10 cellular contexts compared by ENCODE assay signal in genomic region chr6:53294095-53294494, GRCh38. TPM values are rescaled to one million over a fixed set of nuclear protein-coding genes. Genes with fewer than 3 reads are reported as not detected.
DNase-seq lines count a peak whose midpoint lies in the region; ATAC-seq and TF ChIP-seq lines count a peak whose summit lies in the region.
"Had no signal": no experiment of that assay in that cellular context is flagged by ENCODE, and none has a peak within 500 bp of the region (broad histone marks: within the 10 kb centered on the region; RNA-seq: fewer than 3 reads in every experiment).

No MANE protein-coding gene starts in this region.

- no peak overlapping the region for H3K4me3 ChIP-seq in cardiac muscle cell
- H3K4me3 ChIP-seq in OCI-LY1 (ENCODE audit: low read depth, low read length, poor library complexity, severe bottlenecking), result no peak overlapping the region
- no peak overlapping the region for H3K4me3 ChIP-seq in fibroblast of lung (replicated peaks in 1 of 4; ENCODE audit: control extremely low read depth in 1 of 4, insufficient read depth in 1 of 4, low read depth in 3 of 4, low read length in 4 of 4)
- no peak overlapping the region for H3K4me3 ChIP-seq in thyroid gland (replicated peaks in 1 of 3)
- H3K4me3 ChIP-seq in transverse colon, result no peak overlapping the region

- H3K4me2 ChIP-seq in OCI-LY1 (ENCODE audit: low read length) (no peak overlapping the region), fibroblast of lung (ENCODE audit: extremely low read depth, insufficient read depth, low read length) (no peak overlapping the region)

- H3K4me1 ChIP-seq in cardiac muscle cell (ENCODE audit: low read depth), result no peaks in the 10 kb centered on the region
- H3K4me1 ChIP-seq in OCI-LY1 (ENCODE audit: insufficient read depth, low read length, severe bottlenecking), result peaks cover 9% of the 10 kb centered on the region
- no peaks in the 10 kb centered on the region for H3K4me1 ChIP-seq in fibroblast of lung (ENCODE audit: control insufficient read depth, extremely low read depth, insufficient read depth, low read length)
- no peaks in the 10 kb centered on the region for H3K4me1 ChIP-seq in thyroid gland
- no peaks in the 10 kb centered on the region for H3K4me1 ChIP-seq in transverse colon

- in situ Hi-C loops in transverse colon (cut with MboI; ENCODE audit: low pct_ligation_motif_present in 1 of 4, low pct_unique_long_range_greater_than_20kb in 1 of 4, low sequenced_read_pairs in 3 of 4), result no loop called here

- H3K79me2 ChIP-seq in OCI-LY1 (ENCODE audit: insufficient read depth, low read length) (peaks cover 35% of the 10 kb centered on the region), fibroblast of lung (ENCODE audit: control insufficient read depth, insufficient read depth, low read length) (peaks cover 15% of the 10 kb centered on the region)

- no peaks in the 10 kb centered on the region for H3F3A ChIP-seq in OCI-LY1 (ENCODE audit: insufficient read depth, low read length)

- no peak for TF ChIP-seq EP300 in transverse colon (IDR thresholded peaks at IDR 0.05; ENCODE audit: low read depth)

- TF ChIP-seq POLR2A in thyroid gland (IDR thresholded peaks at IDR 0.05) (no peak), transverse colon (IDR thresholded peaks at IDR 0.05) (no peak)

- peak; percentile 76 for TF ChIP-seq CTCF in cardiac muscle cell (IDR thresholded peaks at IDR 0.05; ENCODE audit: low read depth, low read length)
- peak; percentile 78 for TF ChIP-seq CTCF in OCI-LY1 (IDR thresholded peaks at IDR 0.05; ENCODE audit: low read length)
- TF ChIP-seq CTCF in fibroblast of lung (conservative IDR thresholded peaks at IDR 0.05 in 1 of 2, IDR thresholded peaks at IDR 0.05 in 1 of 2; ENCODE audit: low read depth in 1 of 2, low read length in 2 of 2), result peak; percentile 56 to 66
- TF ChIP-seq CTCF in thyroid gland (IDR thresholded peaks at IDR 0.05), result peak in 4 of 6 experiments; percentile 17 to 32 (median 26)
- peak in 2 of 5 experiments; percentile 17 to 61 for TF ChIP-seq CTCF in transverse colon (IDR thresholded peaks at IDR 0.05)

- H2AFZ ChIP-seq in OCI-LY1 (ENCODE audit: low read length), result no peak overlapping the region
- no peak overlapping the region for H2AFZ ChIP-seq in fibroblast of lung (ENCODE audit: low read length)

- H3K9me3 ChIP-seq in cardiac muscle cell (ENCODE audit: low read depth) (no peaks in the 10 kb centered on the region), OCI-LY1 (ENCODE audit: low read length) (no peaks in the 10 kb centered on the region), fibroblast of lung (ENCODE audit: control insufficient read depth, insufficient read depth, low read depth, low read length) (no peaks in the 10 kb centered on the region), thyroid gland (no peaks in the 10 kb centered on the region), transverse colon (no peaks in the 10 kb centered on the region)

- intact Hi-C loops in Right ventricle myocardium inferior (cut with DNase I) (loop anchor here (5.0 to 10.0 kb wide), 3 partner anchors 117 to 191 kb away; no protein-coding TSS in a partner anchor), thyroid gland (cut with DNase I) (loop anchor here (10.0 kb wide), 1 partner anchor 119 kb away; no protein-coding TSS in a partner anchor), transverse colon (cut with DNase I; ENCODE audit: low total_unique reads) (loop anchor here (10.0 kb wide), 1 partner anchor 51 kb away; the partner anchor contains the start of gene ELOVL5)

- 82 to 90% methylated on average over 3 of the region's 3 CpGs for WGBS in thyroid gland, 2 donors
- WGBS in transverse colon (ENCODE audit: low coverage in 1 of 2), 2 donors, result 67 to 96% methylated on average over 3 of the region's 3 CpGs

- H4K20me1 ChIP-seq in OCI-LY1 (ENCODE audit: insufficient read depth, low read length), result no peaks in the 10 kb centered on the region
- no peaks in the 10 kb centered on the region for H4K20me1 ChIP-seq in fibroblast of lung (ENCODE audit: control insufficient read depth, extremely low read depth, insufficient read depth, low read length)

- peaks cover 6% of the 10 kb centered on the region for H3K36me3 ChIP-seq in cardiac muscle cell
- H3K36me3 ChIP-seq in OCI-LY1 (ENCODE audit: insufficient read depth, low read length), result peaks cover 52% of the 10 kb centered on the region
- peaks cover 2% of the 10 kb centered on the region for H3K36me3 ChIP-seq in fibroblast of lung (ENCODE audit: control insufficient read depth, insufficient read depth, low read length)
- H3K36me3 ChIP-seq in thyroid gland, result no peaks in the 10 kb centered on the region
- H3K36me3 ChIP-seq in transverse colon, result no peaks in the 10 kb centered on the region

- no peaks in the 10 kb centered on the region for H3K9me2 ChIP-seq in OCI-LY1 (ENCODE audit: low read depth, low read length)

- ATAC-seq in Right ventricle myocardium inferior, result no peak

- DNase-seq in cardiac muscle cell (ENCODE audit: low read depth in 1 of 2, low spot score in 1 of 2), result peak; percentile 35 to 48
- no peak for DNase-seq in Right ventricle myocardium inferior (ENCODE audit: missing footprints)
- DNase-seq in fibroblast of lung (ENCODE audit: low read depth in 2 of 2), result peak in 1 of 2 donors; percentile 46
- DNase-seq in thyroid gland, result no peak
- DNase-seq in HK-2 (ENCODE audit: unreplicated experiment), result no peak
- DNase-seq in NCI-H2081 treated with DMSO at 0.1 percent for 48 hours (lab: John Stamatoyannopoulos, UW), result no peak
- DNase-seq in transverse colon, result no peak
- DNase-seq: activated CD4-positive, alpha-beta T cell treated with anti-CD3 and anti-CD28 coated beads for 48 hours; left cardiac atrium had no signal

- H3K9ac ChIP-seq in OCI-LY1 (ENCODE audit: low read length) (no peak overlapping the region), fibroblast of lung (ENCODE audit: insufficient read depth, low read length) (no peak overlapping the region)

- H3K27ac ChIP-seq in cardiac muscle cell (no peak overlapping the region), OCI-LY1 (ENCODE audit: low read depth, low read length, poor library complexity, severe bottlenecking) (no peak overlapping the region), fibroblast of lung (ENCODE audit: insufficient read depth, low read length) (no peak overlapping the region), thyroid gland (no peak overlapping the region), transverse colon (no peak overlapping the region)

- no peaks in the 10 kb centered on the region for H3K27me3 ChIP-seq in cardiac muscle cell
- H3K27me3 ChIP-seq in OCI-LY1 (ENCODE audit: insufficient read depth, low read length), result no peaks in the 10 kb centered on the region
- no peaks in the 10 kb centered on the region for H3K27me3 ChIP-seq in fibroblast of lung (ENCODE audit: control insufficient read depth, insufficient read depth, low read length)
- no peaks in the 10 kb centered on the region for H3K27me3 ChIP-seq in thyroid gland
- H3K27me3 ChIP-seq in transverse colon, result no peaks in the 10 kb centered on the region

RNA-seq across cellular contexts. Expression of gene ELOVL5, which starts 54.7 kb away (rescaled TPM):
- 37.2 and 39.4 TPM in 2 replicates for total RNA-seq in cardiac muscle cell
- polyA plus RNA-seq in cardiac muscle cell, result 50.1 and 54.1 TPM in 2 replicates
- total RNA-seq in Right ventricle myocardium inferior, result 28.0 TPM
- total RNA-seq in fibroblast of lung, result 61.6 and 67.7 TPM in 2 replicates
- polyA plus RNA-seq in fibroblast of lung, result 71.6 and 96.7 TPM in 2 replicates
- 74.5 and 96.4 TPM in 2 replicates for polyA plus RNA-seq in fibroblast of lung (2012)
- polyA minus RNA-seq in fibroblast of lung (ENCODE audit: low replicate concordance), result 75.9 and 80.8 TPM in 2 replicates
- total RNA-seq in thyroid gland, result 100 to 1,000 TPM in 1 of 4 donors, 10 to 100 TPM in 3; 74.8 to 110 (median 90.6) TPM
- 10 to 100 TPM; 14.3 to 63.1 (median 29.2) TPM for total RNA-seq in transverse colon

Comparison
In these comparisons a context has a peak if more than half of its experiments do, and no peak if none do; other contexts are left out.
1. DNase-seq: peak in cardiac muscle cell (2 of 2); none in Right ventricle myocardium inferior (single experiment), thyroid gland (0 of 2), HK-2 (single experiment), NCI-H2081 treated with DMSO at 0.1 percent for 48 hours (single experiment) and transverse colon (single experiment).